Comparison of ENCODE assay signal across 22 cellular contexts in the genomic region with DNA sequence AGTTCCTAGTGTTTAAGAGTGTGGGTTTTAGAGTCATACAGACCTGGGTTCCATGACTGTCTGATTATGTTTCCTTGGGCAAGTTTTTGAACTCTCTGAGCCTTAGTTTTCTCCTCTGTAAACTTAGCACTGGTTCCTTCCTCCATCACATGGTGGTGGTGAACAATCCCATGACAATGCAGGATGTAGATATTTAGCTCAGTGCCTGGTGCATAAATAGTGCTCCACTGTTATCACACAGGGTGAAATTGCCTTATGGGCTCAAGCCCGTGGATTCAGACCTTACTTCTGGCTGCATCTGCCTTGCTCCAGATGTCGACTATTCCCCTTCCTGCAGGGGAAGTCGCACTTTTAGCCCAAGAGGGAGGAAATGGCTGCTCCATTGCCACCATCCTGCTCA.
"Had no signal": no experiment of that assay in that cellular context is flagged by ENCODE, and none has a peak within 500 bp of the region (broad histone marks: within the 10 kb centered on the region; RNA-seq: fewer than 3 reads in every experiment).

No MANE protein-coding gene starts in this region.

- H3K9me3 ChIP-seq: colonic mucosa, gastrocnemius medialis, neutrophil, psoas muscle, thoracic aorta had no signal

- H3K4me3 ChIP-seq: colonic mucosa, gastrocnemius medialis, heart right ventricle, psoas muscle, stomach, thoracic aorta had no signal

- ATAC-seq: gastrocnemius medialis; heart right ventricle; left lobe of liver; naive thymus-derived CD4-positive, alpha-beta T cell; psoas muscle; sciatic nerve had no signal

- DNase-seq: colonic mucosa; effector CD4-positive, alpha-beta T cell; endodermal cell; gastrocnemius medialis; heart right ventricle; hypothalamus; mammary epithelial cell; naive thymus-derived CD4-positive, alpha-beta T cell; nephron progenitor cell; psoas muscle; retina; stimulated activated CD4-positive, alpha-beta T cell treated with anti-CD3 and anti-CD28 coated beads, Interleukin-2, amount 100 ng/mL, for 24 hours; stimulated activated CD4-positive, alpha-beta T cell treated with anti-CD3 and anti-CD28 coated beads, Interleukin-4, amount 100 ng/mL, for 4 hours; stimulated activated naive CD4-positive, alpha-beta T cell; stomach; substantia nigra had no signal

- H3K27ac ChIP-seq: colonic mucosa, gastrocnemius medialis, heart right ventricle, neutrophil, psoas muscle, stomach, thoracic aorta had no signal

- H3K4me1 ChIP-seq: colonic mucosa had no signal

- FAIRE-seq: endothelial cell of umbilical vein, islet of Langerhans had no signal

- H3K36me3 ChIP-seq: colonic mucosa, gastrocnemius medialis, heart right ventricle, neutrophil, stomach, thoracic aorta had no signal

- H3K27me3 ChIP-seq: colonic mucosa, gastrocnemius medialis, heart right ventricle, neutrophil, stomach had no signal
